Comparison of ENCODE assay signal across 20 cellular contexts in the genomic region with DNA sequence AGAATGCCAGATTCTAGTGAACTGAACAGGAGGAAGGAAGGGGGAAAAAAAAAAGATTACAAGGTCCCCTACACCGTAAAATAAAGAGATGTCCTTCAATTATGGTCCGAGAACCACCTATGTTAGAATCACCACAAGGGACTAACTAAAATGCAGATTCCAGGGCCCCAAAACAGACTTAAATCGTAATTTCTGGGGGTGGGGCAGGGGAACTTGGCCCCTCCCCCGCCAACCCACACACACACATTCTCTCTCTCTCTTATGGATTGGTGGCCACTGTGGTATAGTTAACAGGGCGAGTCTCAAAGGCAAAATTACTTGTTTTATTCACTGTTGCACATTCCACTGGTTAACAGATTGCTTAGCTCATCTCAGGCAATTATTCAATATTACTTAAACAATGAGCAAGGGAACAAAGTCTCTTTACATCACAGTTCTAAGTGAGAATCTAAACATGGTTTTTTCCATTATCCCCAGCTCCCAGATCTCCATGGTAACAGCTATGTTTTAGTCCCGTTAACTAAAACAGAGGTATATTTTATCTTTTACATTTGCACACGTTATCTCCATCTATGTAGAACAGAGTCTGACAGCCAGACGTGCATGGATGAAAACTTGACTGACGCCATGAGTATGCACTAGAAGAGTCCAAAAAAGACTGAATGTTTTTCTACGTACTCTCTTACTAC. TPM values are rescaled to one million over a fixed set of nuclear protein-coding genes. Genes with fewer than 3 reads are reported as not detected.
DNase-seq lines count a peak whose midpoint lies in the region; ATAC-seq, FAIRE-seq and TF ChIP-seq lines count a peak whose summit lies in the region.
"Had no signal": no experiment of that assay in that cellular context is flagged by ENCODE, and none has a peak within 500 bp of the region (broad histone marks: within the 10 kb centered on the region; RNA-seq: fewer than 3 reads in every experiment).

No MANE protein-coding gene starts in this region.

- peak overlapping the region; percentile 26 for H3K4me3 ChIP-seq in OCI-LY1 (ENCODE audit: low read depth, low read length, poor library complexity, severe bottlenecking)
- no peak overlapping the region for H3K4me3 ChIP-seq in mammary epithelial cell (replicated peaks in 1 of 3; ENCODE audit: insufficient read depth in 1 of 3, low read depth in 2 of 3, low read length in 3 of 3)
- H3K4me3 ChIP-seq in stomach: no peak overlapping the region
- H3K4me3 ChIP-seq: mucosa of descending colon, ovary, skin epidermis had no signal

- no peak overlapping the region for H2AFZ ChIP-seq in OCI-LY1 (ENCODE audit: low read length)
- H2AFZ ChIP-seq in mammary epithelial cell (ENCODE audit: low read depth, low read length): no peak overlapping the region

- no peaks in the 10 kb centered on the region for H3K9me2 ChIP-seq in OCI-LY1 (ENCODE audit: low read depth, low read length)

- no peak overlapping the region for H3K4me3 Mint-ChIP-seq in mesothelial cell of epicardium
- H3K4me3 Mint-ChIP-seq in effector memory CD8-positive, alpha-beta T cell: no peak overlapping the region
- H3K4me3 Mint-ChIP-seq in activated CD4-positive, alpha-beta T cell treated with anti-CD3 and anti-CD28 coated beads, Interleukin-2, amount 10 ng/mL, durations not matched to agents 24 days and 14 days: no peak overlapping the region
- H3K4me3 Mint-ChIP-seq: activated naive CD4-positive, alpha-beta T cell treated with anti-CD3 and anti-CD28 coated beads for 36 hours; stimulated activated naive B cell treated with anti-CD40 and anti-IgM and Interleukin-4, amounts not matched to agents 10 μg/mL and 1 μg/mL and 100 μg/mL, for 72 hours had no signal

- in situ Hi-C loops in mammary epithelial cell (cut with MboI; ENCODE audit: low sequenced_read_pairs in 2 of 2): no loop called here

- H3K4me2 ChIP-seq in OCI-LY1 (ENCODE audit: low read length) (peak overlapping the region; percentile 51), mammary epithelial cell (ENCODE audit: insufficient read depth, low read depth, low read length) (no peak overlapping the region)

- FAIRE-seq in GM12892 (lab: Jason Lieb, UNC): peak; percentile 75
- FAIRE-seq: islet of Langerhans had no signal

- H3K4me1 ChIP-seq in OCI-LY1 (ENCODE audit: insufficient read depth, low read length, severe bottlenecking): peaks cover 60% of the 10 kb centered on the region
- peaks cover 12% of the 10 kb centered on the region for H3K4me1 ChIP-seq in mammary epithelial cell (ENCODE audit: insufficient read depth, low read length)
- H3K4me1 ChIP-seq in stomach: no peaks in the 10 kb centered on the region

- BruUV-seq in mammary epithelial cell (replicated peaks; lab: Mats Ljungman, UMichigan): no TSS peak

- no peaks in the 10 kb centered on the region for H3K36me3 Mint-ChIP-seq in mesothelial cell of epicardium
- H3K36me3 Mint-ChIP-seq in effector memory CD8-positive, alpha-beta T cell (ENCODE audit: insufficient read depth): no peaks in the 10 kb centered on the region
- H3K36me3 Mint-ChIP-seq in activated CD4-positive, alpha-beta T cell treated with anti-CD3 and anti-CD28 coated beads, Interleukin-2, amount 10 ng/mL, durations not matched to agents 24 days and 14 days (ENCODE audit: low read depth): no peaks in the 10 kb centered on the region
- H3K36me3 Mint-ChIP-seq: stimulated activated naive B cell treated with anti-CD40 and anti-IgM and Interleukin-4, amounts not matched to agents 10 μg/mL and 1 μg/mL and 100 μg/mL, for 72 hours had no signal

- H3K27me3 Mint-ChIP-seq in mesothelial cell of epicardium (ENCODE audit: low read depth): no peaks in the 10 kb centered on the region
- H3K27me3 Mint-ChIP-seq in effector memory CD8-positive, alpha-beta T cell: peaks cover 41 to 57% of the 10 kb centered on the region in 2 donors
- peaks cover 31% of the 10 kb centered on the region for H3K27me3 Mint-ChIP-seq in activated CD4-positive, alpha-beta T cell treated with anti-CD3 and anti-CD28 coated beads, Interleukin-2, amount 10 ng/mL, durations not matched to agents 24 days and 14 days

- no peak for ATAC-seq in effector memory CD8-positive, alpha-beta T cell (replicated peaks)
- ATAC-seq: mucosa of descending colon; stimulated activated naive B cell treated with anti-CD40 and anti-IgM and Interleukin-4, amounts not matched to agents 10 μg/mL and 1 μg/mL and 100 μg/mL, for 72 hours had no signal

- peaks cover 11% of the 10 kb centered on the region for H3K36me3 ChIP-seq in OCI-LY1 (ENCODE audit: insufficient read depth, low read length)
- H3K36me3 ChIP-seq in mammary epithelial cell (ENCODE audit: insufficient read depth, low read length): no peaks in the 10 kb centered on the region
- no peaks in the 10 kb centered on the region for H3K36me3 ChIP-seq in stomach
- H3K36me3 ChIP-seq: ovary had no signal

- H3K9ac ChIP-seq in OCI-LY1 (ENCODE audit: low read length): peak overlapping the region; percentile 60
- no peak overlapping the region for H3K9ac ChIP-seq in mammary epithelial cell (ENCODE audit: insufficient read depth, low read length)

- intact Hi-C loops in mammary epithelial cell (cut with micrococcal nuclease) (no loop called here), stomach (cut with DNase I; ENCODE audit: low total_unique reads) (no loop called here), posterior vena cava (cut with DNase I) (no loop called here)
- intact Hi-C loops in activated CD4-positive, alpha-beta T cell treated with anti-CD3 and anti-CD28 coated beads, Interleukin-2, amount 10 ng/mL, durations not matched to agents 24 days and 14 days (cut with micrococcal nuclease): loop anchor here (2.0 kb wide), 1 partner anchor 31 kb away; no protein-coding TSS in a partner anchor

- no peaks in the 10 kb centered on the region for H3K9me3 ChIP-seq in OCI-LY1 (ENCODE audit: low read length)
- no peaks in the 10 kb centered on the region for H3K9me3 ChIP-seq in mammary epithelial cell (replicated peaks; ENCODE audit: insufficient read depth, low read length)
- H3K9me3 ChIP-seq in stomach: no peaks in the 10 kb centered on the region
- H3K9me3 ChIP-seq: mucosa of descending colon, ovary had no signal

- no peak for TF ChIP-seq CTCF in OCI-LY1 (IDR thresholded peaks at IDR 0.05; ENCODE audit: low read length)
- no peak for TF ChIP-seq CTCF in mammary epithelial cell (conservative IDR thresholded peaks at IDR 0.05 in 1 of 2, IDR thresholded peaks at IDR 0.05 in 1 of 2; ENCODE audit: extremely low read depth in 1 of 2, insufficient read depth in 1 of 2, low read depth in 1 of 2, low read length in 2 of 2)
- TF ChIP-seq CTCF in mesothelial cell of epicardium (IDR thresholded peaks at IDR 0.05; ENCODE audit: unreplicated experiment): no peak
- no peak for TF ChIP-seq CTCF in stomach (IDR thresholded peaks at IDR 0.05)

- TF ChIP-seq POLR2A in GM12892 (IDR thresholded peaks at IDR 0.05; ENCODE audit: low read depth, low read length) (no peak), stomach (IDR thresholded peaks at IDR 0.05) (no peak)

- 96% methylated on average over 9 of the region's 10 CpGs for WGBS in mammary epithelial cell (ENCODE audit: low coverage, missing lambda C conversion rate)
- WGBS in stomach, 5 donors: 69 to 76% (median 73%) methylated on average over 10 of the region's 10 CpGs

- CTCF ChIA-PET in mammary epithelial cell (lab: Charles Lee; ENCODE audit: low non-redundant PET): interaction anchor here (0.5 to 0.6 kb wide), 2 partner anchors 8 to 209 kb away, joined by 4 to 5 read pairs; no protein-coding TSS in a partner anchor

- no peaks in the 10 kb centered on the region for H3K9me3 Mint-ChIP-seq in mesothelial cell of epicardium
- H3K9me3 Mint-ChIP-seq in effector memory CD8-positive, alpha-beta T cell: no peaks in the 10 kb centered on the region
- no peaks in the 10 kb centered on the region for H3K9me3 Mint-ChIP-seq in activated CD4-positive, alpha-beta T cell treated with anti-CD3 and anti-CD28 coated beads, Interleukin-2, amount 10 ng/mL, durations not matched to agents 24 days and 14 days
- H3K9me3 Mint-ChIP-seq: activated naive CD4-positive, alpha-beta T cell treated with anti-CD3 and anti-CD28 coated beads for 36 hours; stimulated activated naive B cell treated with anti-CD40 and anti-IgM and Interleukin-4, amounts not matched to agents 10 μg/mL and 1 μg/mL and 100 μg/mL, for 72 hours had no signal

- no peak for TF ChIP-seq EP300 in stomach (IDR thresholded peaks at IDR 0.05)

- peaks cover 12% of the 10 kb centered on the region; the same call in 1 of the 2 replicates for H3F3A ChIP-seq in OCI-LY1 (ENCODE audit: insufficient read depth, low read length)

- H3K27ac ChIP-seq in OCI-LY1 (ENCODE audit: low read depth, low read length, poor library complexity, severe bottlenecking) (peak overlapping the region; percentile 76), mammary epithelial cell (ENCODE audit: insufficient read depth, low read depth, low read length) (peak overlapping the region; percentile 43), stomach (no peak overlapping the region)
- H3K27ac ChIP-seq: ovary, skin epidermis had no signal

- H3K27ac Mint-ChIP-seq in mesothelial cell of epicardium: peak overlapping the region; percentile 45
- H3K27ac Mint-ChIP-seq in effector memory CD8-positive, alpha-beta T cell: no peak overlapping the region
- no peak overlapping the region for H3K27ac Mint-ChIP-seq in activated CD4-positive, alpha-beta T cell treated with anti-CD3 and anti-CD28 coated beads, Interleukin-2, amount 10 ng/mL, durations not matched to agents 24 days and 14 days
- H3K27ac Mint-ChIP-seq: activated naive CD4-positive, alpha-beta T cell treated with anti-CD3 and anti-CD28 coated beads for 36 hours; stimulated activated naive B cell treated with anti-CD40 and anti-IgM and Interleukin-4, amounts not matched to agents 10 μg/mL and 1 μg/mL and 100 μg/mL, for 72 hours had no signal

- H3K4me1 Mint-ChIP-seq in mesothelial cell of epicardium: peaks cover 34% of the 10 kb centered on the region
- H3K4me1 Mint-ChIP-seq in effector memory CD8-positive, alpha-beta T cell (ENCODE audit: low read depth in 2 of 2): no peaks in the 10 kb centered on the region
- H3K4me1 Mint-ChIP-seq in activated CD4-positive, alpha-beta T cell treated with anti-CD3 and anti-CD28 coated beads, Interleukin-2, amount 10 ng/mL, durations not matched to agents 24 days and 14 days: peaks cover 9% of the 10 kb centered on the region
- H3K4me1 Mint-ChIP-seq: stimulated activated naive B cell treated with anti-CD40 and anti-IgM and Interleukin-4, amounts not matched to agents 10 μg/mL and 1 μg/mL and 100 μg/mL, for 72 hours had no signal

- dilution Hi-C loops in mammary epithelial cell (cut with HindIII; ENCODE audit: low sequenced_read_pairs): no loop called here

- no peaks in the 10 kb centered on the region for H4K20me1 ChIP-seq in OCI-LY1 (ENCODE audit: insufficient read depth, low read length)
- no peaks in the 10 kb centered on the region for H4K20me1 ChIP-seq in mammary epithelial cell (ENCODE audit: insufficient read depth, low read length)

- H3K79me2 ChIP-seq in OCI-LY1 (ENCODE audit: insufficient read depth, low read length) (peaks cover 75% of the 10 kb centered on the region), mammary epithelial cell (ENCODE audit: insufficient read depth, low read length) (no peaks in the 10 kb centered on the region)

- H3K27me3 ChIP-seq in OCI-LY1 (ENCODE audit: insufficient read depth, low read length) (no peaks in the 10 kb centered on the region), mammary epithelial cell (ENCODE audit: insufficient read depth, low read length) (no peaks in the 10 kb centered on the region), stomach (peaks cover 0 to 16% (median 0%) of the 10 kb centered on the region in 3 donors)
- H3K27me3 ChIP-seq: ovary had no signal

- DNase-seq in GM12892 (ENCODE audit: insufficient read length) (no peak), mammary epithelial cell (no peak), mesothelial cell of epicardium (ENCODE audit: low spot score in 2 of 2, unreplicated experiment in 2 of 2) (no peak), stomach (no peak), posterior vena cava (ENCODE audit: low spot score) (no peak)
- no peak for DNase-seq in effector memory CD8-positive, alpha-beta T cell
- no peak for DNase-seq in activated CD4-positive, alpha-beta T cell treated with anti-CD3 and anti-CD28 coated beads, Interleukin-2, amount 10 ng/mL, durations not matched to agents 24 days and 14 days
- DNase-seq: activated CD8-positive, alpha-beta memory T cell treated with anti-CD3 and anti-CD28 coated beads, Interleukin-2, amount 50 U/mL, for 4 hours; activated naive CD4-positive, alpha-beta T cell treated with anti-CD3 and anti-CD28 coated beads for 36 hours; DMS79 treated with DMSO at 0.1 percent for 48 hours; effector CD8-positive, alpha-beta T cell; mucosa of descending colon; NCI-H1436 treated with DMSO at 0.1 percent for 48 hours; NCI-H446 treated with DMSO at 0.1 percent for 48 hours; ovary; stimulated activated naive B cell treated with anti-CD40 and anti-IgM and Interleukin-4, amounts not matched to agents 10 μg/mL and 1 μg/mL and 100 μg/mL, for 72 hours; SW 1271 had no signal

RNA-seq across cellular contexts. Expression of a gene that starts 38.6 kb away (rescaled TPM):
- 33.7 TPM for polyA plus RNA-seq in GM12892 (2012; ENCODE audit: missing spikeins)
- 10 to 100 TPM in 1 of 2 donors, 1 to 10 TPM in 1; 5.0 to 14.4 TPM for total RNA-seq in mammary epithelial cell
- polyA plus RNA-seq in mammary epithelial cell: 12.4 TPM
- 28.1 TPM for polyA minus RNA-seq in mammary epithelial cell
- total RNA-seq in mesothelial cell of epicardium: 84.3 to 91.3 TPM (median 89.1 TPM) in 3 replicates
- total RNA-seq in stomach: 10 to 100 TPM in 1 of 5 donors, 1 to 10 TPM in 1, not detected in 3; 9.1 to 61.9 TPM
- 1 to 10 TPM in 1 of 3 donors, under 1 TPM in 1, not detected in 1; 0.43 to 1.2 TPM for polyA plus RNA-seq in stomach
- under 1 TPM; 0.48 to 0.51 TPM for total RNA-seq in posterior vena cava
- 2.2 and 2.7 TPM in 2 replicates for total RNA-seq in activated CD4-positive, alpha-beta T cell treated with anti-CD3 and anti-CD28 coated beads, Interleukin-2, amount 10 ng/mL, durations not matched to agents 24 days and 14 days

Comparison
In these comparisons a context has a peak if more than half of its experiments do, and no peak if none do; other contexts are left out.
1. H3K27ac ChIP-seq: peak in OCI-LY1 (single experiment) and mammary epithelial cell (single experiment); none in stomach (0 of 5).